ENCODE assay signal across 1 cellular context in the genomic region with DNA sequence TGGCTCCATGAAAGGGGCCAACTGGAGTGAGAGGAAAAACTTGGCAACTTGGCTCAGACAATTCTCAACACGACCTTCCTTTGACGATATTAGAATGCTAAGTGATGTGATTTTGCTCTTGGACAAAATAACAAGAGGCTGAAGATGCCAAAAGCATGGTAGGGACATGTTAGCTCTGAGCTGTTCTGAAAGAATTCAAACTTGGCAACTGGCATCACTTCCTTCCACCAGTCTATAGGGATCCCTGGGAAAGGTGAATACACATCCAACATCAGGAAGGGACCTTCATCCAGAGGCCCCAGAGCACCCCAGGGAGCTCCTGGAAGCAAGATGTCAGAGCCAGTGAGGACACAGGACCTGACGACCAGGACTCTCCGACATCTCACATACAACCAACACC.
TF ChIP-seq lines count a peak whose summit lies in the region.

No MANE protein-coding gene starts in this region.

TF ChIP-seq in IMR-90, 13 proteins besides CTCF, POLR2A, EP300 and RAD21:
- TF ChIP-seq BHLHE40 (IDR thresholded peaks at IDR 0.05; ENCODE audit: low read depth, low read length), result no peak
- no peak for TF ChIP-seq MAZ (IDR thresholded peaks at IDR 0.05; ENCODE audit: borderline replicate concordance, low read depth, low read length)
- TF ChIP-seq RFX5 (IDR thresholded peaks at IDR 0.05; ENCODE audit: low read depth, low read length), result no peak
- TF ChIP-seq SMC3 (IDR thresholded peaks at IDR 0.05; ENCODE audit: low read depth, low read length), result no peak
- TF ChIP-seq, protein P1, sequence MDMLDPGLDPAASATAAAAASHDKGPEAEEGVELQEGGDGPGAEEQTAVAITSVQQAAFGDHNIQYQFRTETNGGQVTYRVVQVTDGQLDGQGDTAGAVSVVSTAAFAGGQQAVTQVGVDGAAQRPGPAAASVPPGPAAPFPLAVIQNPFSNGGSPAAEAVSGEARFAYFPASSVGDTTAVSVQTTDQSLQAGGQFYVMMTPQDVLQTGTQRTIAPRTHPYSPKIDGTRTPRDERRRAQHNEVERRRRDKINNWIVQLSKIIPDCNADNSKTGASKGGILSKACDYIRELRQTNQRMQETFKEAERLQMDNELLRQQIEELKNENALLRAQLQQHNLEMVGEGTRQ (IDR thresholded peaks at IDR 0.05; ENCODE audit: low read depth, low read length), result no peak
